18 cellular contexts compared by ENCODE assay signal in genomic region chr11:123544631-123545375, GRCh38.
DNase-seq lines count a peak whose midpoint lies in the region; ATAC-seq, FAIRE-seq and TF ChIP-seq lines count a peak whose summit lies in the region.
"Had no signal": no experiment of that assay in that cellular context is flagged by ENCODE, and none has a peak within 500 bp of the region (broad histone marks: within the 10 kb centered on the region; RNA-seq: fewer than 3 reads in every experiment).

No MANE protein-coding gene starts in this region.

- no peak overlapping the region for H3T11ph ChIP-seq in H9 (ENCODE audit: low read length)

- ATAC-seq in activated T-cell treated with anti-CD3 and anti-CD28 coated beads, Interleukin-2, amount 50 U/mL, for 4 hours, result no peak
- ATAC-seq: activated CD4-positive, CD25-positive, alpha-beta regulatory T cell treated with anti-CD3 and anti-CD28 coated beads, Interleukin-2, amount 50 U/mL, for 24 hours had no signal

- H3K27me3 Mint-ChIP-seq in H9 (ENCODE audit: low read depth), result no peaks in the 10 kb centered on the region
- no peaks in the 10 kb centered on the region for H3K27me3 Mint-ChIP-seq in activated T-cell treated with anti-CD3 and anti-CD28 coated beads, Interleukin-2, amount 50 U/mL, for 4 hours (ENCODE audit: low read depth)

- intact Hi-C loops in ascending aorta (cut with DNase I), result no loop called here

- H2BK15ac ChIP-seq in H9 (ENCODE audit: low read depth, low read length), result no peak overlapping the region

- no peak overlapping the region for H2AK5ac ChIP-seq in H9 (ENCODE audit: insufficient read length, low read length)

- no peak overlapping the region for H2BK12ac ChIP-seq in H9 (ENCODE audit: insufficient read length, low read depth, low read length)

- TF ChIP-seq CTCF in H9 (conservative IDR thresholded peaks at IDR 0.05) (no peak), ascending aorta (IDR thresholded peaks at IDR 0.05) (no peak)

- no peak overlapping the region for H3K9ac ChIP-seq in H9 (ENCODE audit: extremely low read depth, insufficient read length, low read length)

- peaks cover 0 to 6% (median 2%) of the 10 kb centered on the region in 3 experiments; a peak in 4 of 7 replicates for H3K36me3 Mint-ChIP-seq in H9 (ENCODE audit: insufficient read depth in 1 of 3, low read depth in 3 of 3)
- no peaks in the 10 kb centered on the region for H3K36me3 Mint-ChIP-seq in activated T-cell treated with anti-CD3 and anti-CD28 coated beads, Interleukin-2, amount 50 U/mL, for 4 hours (ENCODE audit: insufficient read depth)

- H3K4me1 Mint-ChIP-seq in H9, result peaks cover 24 to 36% of the 10 kb centered on the region in 2 experiments
- H3K4me1 Mint-ChIP-seq in activated T-cell treated with anti-CD3 and anti-CD28 coated beads, Interleukin-2, amount 50 U/mL, for 4 hours (ENCODE audit: low read depth), result no peaks in the 10 kb centered on the region

- H3K23me2 ChIP-seq in H9 (ENCODE audit: insufficient read length, low read depth, low read length, poor library complexity, severe bottlenecking), result no peaks in the 10 kb centered on the region

- H2BK5ac ChIP-seq in H9 (ENCODE audit: insufficient read length, low read length), result no peak overlapping the region

- H3K4me3 ChIP-seq in small intestine (ENCODE audit: low read depth in 1 of 2, low read length in 2 of 2) (no peak overlapping the region), ascending aorta (no peak overlapping the region)
- H3K4me3 ChIP-seq: thyroid gland had no signal

- H4K8ac ChIP-seq in H9 (replicated peaks; ENCODE audit: insufficient read length, low read depth, low read length), result no peak overlapping the region

- H3K27me3 ChIP-seq in H9 (ENCODE audit: insufficient read depth, low read length) (no peaks in the 10 kb centered on the region), small intestine (ENCODE audit: control insufficient read depth in 2 of 2, insufficient read depth in 2 of 2, low read length in 2 of 2) (no peaks in the 10 kb centered on the region), ascending aorta (no peaks in the 10 kb centered on the region)
- H3K27me3 ChIP-seq: thyroid gland had no signal

- H3K23ac ChIP-seq in H9 (ENCODE audit: insufficient read length, low read depth, low read length), result no peak overlapping the region

- no peaks in the 10 kb centered on the region for H3K9me3 Mint-ChIP-seq in H9
- H3K9me3 Mint-ChIP-seq in activated T-cell treated with anti-CD3 and anti-CD28 coated beads, Interleukin-2, amount 50 U/mL, for 4 hours, result no peaks in the 10 kb centered on the region
- H3K9me3 Mint-ChIP-seq: activated naive CD4-positive, alpha-beta T cell treated with anti-CD3 and anti-CD28 coated beads for 36 hours; nephron progenitor cell; T-helper 1 cell treated with Interleukin-12 subunit alpha and Interleukin-12 subunit beta and Interleukin-4 antibody, amounts not matched to agents 30 μg/mL and 1 μg/mL, for 36 hours had no signal

- no peak overlapping the region for H3K4me2 ChIP-seq in H9 (ENCODE audit: insufficient read depth, insufficient read length, low read length)

- no CpG with 5 or more reads among the region's 16 CpGs for WGBS in H9 (ENCODE audit: extremely low coverage, insufficient read length, low lambda C conversion rate)
- 49 to 60% (median 51%) methylated on average over 16 of the region's 16 CpGs for WGBS in small intestine, 3 donors

- no peak overlapping the region for H3K4ac ChIP-seq in H9 (ENCODE audit: low read depth, low read length)

- H4K5ac ChIP-seq in H9 (ENCODE audit: insufficient read length, low read depth, low read length), result no peak overlapping the region

- H3K27ac Mint-ChIP-seq in H9, result peak overlapping the region in 2 of 3 experiments; percentile 58 to 90; a peak in 3 of 7 replicates
- H3K27ac Mint-ChIP-seq: activated naive CD4-positive, alpha-beta T cell treated with anti-CD3 and anti-CD28 coated beads for 36 hours; nephron progenitor cell; T-helper 1 cell treated with Interleukin-12 subunit alpha and Interleukin-12 subunit beta and Interleukin-4 antibody, amounts not matched to agents 30 μg/mL and 1 μg/mL, for 36 hours had no signal

- no peak overlapping the region for H3K18ac ChIP-seq in H9 (ENCODE audit: insufficient read length, low read depth, low read length)

- H3K27ac ChIP-seq in H9 (ENCODE audit: insufficient read length, low read depth, low read length), result no peak overlapping the region
- H3K27ac ChIP-seq in small intestine (ENCODE audit: low read depth in 1 of 2, low read length in 1 of 2), result no peak overlapping the region
- H3K27ac ChIP-seq in ascending aorta, result no peak overlapping the region

- H3K9me3 ChIP-seq in H9 (ENCODE audit: control insufficient read depth, low read depth, low read length) (no peaks in the 10 kb centered on the region), small intestine (ENCODE audit: control insufficient read depth, low read depth) (no peaks in the 10 kb centered on the region), ascending aorta (no peaks in the 10 kb centered on the region)
- H3K9me3 ChIP-seq: thyroid gland had no signal

- no peak for FAIRE-seq in small intestine (lab: Jason Lieb, UNC)
- FAIRE-seq: bronchial epithelial cell had no signal

- H2BK120ac ChIP-seq in H9 (ENCODE audit: low read depth, low read length, poor library complexity, severe bottlenecking), result no peak overlapping the region

- DNase-seq in H9, result no peak
- DNase-seq in NCI-H345 treated with DMSO at 0.1 percent for 48 hours (lab: John Stamatoyannopoulos, UW; ENCODE audit: unreplicated experiment), result peak; percentile 5
- peak; percentile 85 for DNase-seq in globus pallidus (ENCODE audit: low spot score)
- peak; percentile 25 for DNase-seq in small intestine
- no peak for DNase-seq in activated T-cell treated with anti-CD3 and anti-CD28 coated beads, Interleukin-2, amount 50 U/mL, for 4 hours
- DNase-seq in ascending aorta (ENCODE audit: low spot score in 2 of 2), result no peak
- DNase-seq in HPDE6-E6E7 (ENCODE audit: extremely low spot score), result no peak
- DNase-seq: activated naive CD4-positive, alpha-beta T cell treated with anti-CD3 and anti-CD28 coated beads for 36 hours; effector memory CD4-positive, alpha-beta T cell; NCI-H187; nephron progenitor cell; right cardiac atrium; stimulated activated CD8-positive, alpha-beta memory T cell treated with anti-CD3 and anti-CD28 coated beads, Interleukin-4, amount 100 ng/mL, for 48 hours had no signal

- no peak overlapping the region for H3K56ac ChIP-seq in H9 (ENCODE audit: insufficient read length, low read depth, low read length)

- H3K36me3 ChIP-seq in small intestine (ENCODE audit: control insufficient read depth in 2 of 2, insufficient read depth in 2 of 2, low read length in 2 of 2) (no peaks in the 10 kb centered on the region), ascending aorta (no peaks in the 10 kb centered on the region)
- H3K36me3 ChIP-seq: thyroid gland had no signal

- no peaks in the 10 kb centered on the region for H4K20me1 ChIP-seq in H9 (ENCODE audit: control insufficient read depth, insufficient read depth, insufficient read length)

- no peaks in the 10 kb centered on the region for H3K4me1 ChIP-seq in H9 (ENCODE audit: insufficient read depth, low read length)
- no peaks in the 10 kb centered on the region for H3K4me1 ChIP-seq in small intestine (ENCODE audit: control insufficient read depth in 2 of 2, insufficient read depth in 1 of 2, low read depth in 1 of 2, low read length in 1 of 2)
- no peaks in the 10 kb centered on the region for H3K4me1 ChIP-seq in ascending aorta

- H3K79me2 ChIP-seq in H9 (ENCODE audit: insufficient read depth, low read length), result 0 out of 2 replicates have a peak, but pooled peaks cover 1% of the 10 kb centered on the region

- H3K79me1 ChIP-seq in H9 (ENCODE audit: insufficient read depth, low read depth, low read length, poor library complexity, severe bottlenecking), result no peaks in the 10 kb centered on the region

- H2BK20ac ChIP-seq in H9 (ENCODE audit: low read depth, low read length, poor library complexity, severe bottlenecking), result no peak overlapping the region

- H2AFZ ChIP-seq in H9 (ENCODE audit: low read length), result no peak overlapping the region

- H3K4me3 Mint-ChIP-seq in H9, result no peak overlapping the region
- no peak overlapping the region for H3K4me3 Mint-ChIP-seq in activated T-cell treated with anti-CD3 and anti-CD28 coated beads, Interleukin-2, amount 50 U/mL, for 4 hours
- H3K4me3 Mint-ChIP-seq: activated naive CD4-positive, alpha-beta T cell treated with anti-CD3 and anti-CD28 coated beads for 36 hours; CD14-positive monocyte; nephron progenitor cell; T-helper 1 cell treated with Interleukin-12 subunit alpha and Interleukin-12 subunit beta and Interleukin-4 antibody, amounts not matched to agents 30 μg/mL and 1 μg/mL, for 36 hours had no signal

- no peak overlapping the region for H4K91ac ChIP-seq in H9 (ENCODE audit: insufficient read length, low read depth, low read length)

- H3K14ac ChIP-seq in H9 (ENCODE audit: insufficient read depth, low read length), result no peak overlapping the region; the same call in 1 of the 2 replicates

Comparison
In these comparisons a context has a peak if more than half of its experiments do, and no peak if none do; other contexts are left out.
1. DNase-seq: peak in NCI-H345 treated with DMSO at 0.1 percent for 48 hours (single experiment), globus pallidus (single experiment) and small intestine (single experiment); none in H9 (single experiment), activated T-cell treated with anti-CD3 and anti-CD28 coated beads, Interleukin-2, amount 50 U/mL, for 4 hours (single experiment), ascending aorta (0 of 2) and HPDE6-E6E7 (single experiment).